ENCODE assay signal across 1 cellular context in genomic region chr16:70419384-70420327, GRCh38.
TF ChIP-seq lines count a peak whose summit lies in the region.

No MANE protein-coding gene starts in this region.

TF ChIP-seq in WTC11, 78 proteins besides CTCF, POLR2A, EP300 and RAD21 (continued from another document):
- no peak for TF ChIP-seq ELF4 (CRISPR knock-in tag; IDR thresholded peaks at IDR 0.05; ENCODE audit: low read depth)
